ENCODE assay signal across 8 cellular contexts in genomic region chr3:119498188-119498987, GRCh38. TPM values are rescaled to one million over a fixed set of nuclear protein-coding genes. Genes with fewer than 3 reads are reported as not detected.
DNase-seq lines count a peak whose midpoint lies in the region; ATAC-seq, FAIRE-seq and TF ChIP-seq lines count a peak whose summit lies in the region.

TSS of gene TIMMDC1 (plus strand) at chr3:119498547. CDS start at chr3:119498734, 187 bp downstream.

- H3K9me3 ChIP-seq in aorta (ENCODE audit: control insufficient read depth, low read length): no peaks in the 10 kb centered on the region

- intact Hi-C loops in aorta (cut with DNase I): loop anchor here (5.0 to 10.0 kb wide), 2 partner anchors 176 to 194 kb away; partner anchors contain the start of gene COX17 (in 1 of the 2)

- FAIRE-seq in GM18507 (lab: Jason Lieb, UNC): peak; percentile 96

- H3K36me3 ChIP-seq in rectal smooth muscle tissue (ENCODE audit: control insufficient read depth, insufficient read depth, low read length) (no peaks in the 10 kb centered on the region), aorta (ENCODE audit: control insufficient read depth in 1 of 2, insufficient read depth in 2 of 2, low read length in 1 of 2) (peaks cover 0 to 2% of the 10 kb centered on the region in 2 donors)

- H3K27me3 ChIP-seq in rectal smooth muscle tissue (ENCODE audit: control insufficient read depth, insufficient read depth, low read length): no peaks in the 10 kb centered on the region
- no peaks in the 10 kb centered on the region for H3K27me3 ChIP-seq in aorta (ENCODE audit: control insufficient read depth in 1 of 2, insufficient read depth in 2 of 2, low read length in 1 of 2)

- H3K4me3 ChIP-seq in astrocyte of the cerebellum (ENCODE audit: low read depth, low read length): peak within 1 kb of the TSS; percentile 91
- H3K4me3 ChIP-seq in rectal smooth muscle tissue (ENCODE audit: low read length): peak within 1 kb of the TSS; percentile 97
- H3K4me3 ChIP-seq in aorta (ENCODE audit: low read length in 2 of 2): peak within 1 kb of the TSS; percentile 67 to 78

- H3K4me1 ChIP-seq in rectal smooth muscle tissue (ENCODE audit: control insufficient read depth, insufficient read depth, low read length) (peaks cover 11% of the 10 kb centered on the region), aorta (ENCODE audit: control insufficient read depth in 1 of 2, insufficient read depth in 2 of 2, low read length in 2 of 2) (peaks cover 0 to 4% of the 10 kb centered on the region in 2 donors)

- ATAC-seq in HG02981 (IDR thresholded peaks at IDR 0.05; ENCODE audit: unreplicated experiment): peak; percentile 99
- ATAC-seq in aorta (ENCODE audit: low FRiP score): peak; percentile 100

- in situ Hi-C loops in astrocyte of the cerebellum (cut with HindIII; ENCODE audit: low sequenced_read_pairs): no loop called here

- peak; percentile 97 for DNase-seq in GM18507 (ENCODE audit: extremely low spot score, insufficient read length, low read depth)
- DNase-seq in NCI-H2029 treated with DMSO at 0.1 percent for 48 hours (lab: John Stamatoyannopoulos, UW): peak; percentile 91
- peak; percentile 94 for DNase-seq in T-helper 9 cell
- peak; percentile 84 for DNase-seq in astrocyte of the cerebellum (ENCODE audit: low read depth)
- DNase-seq in hepatic stellate cell (ENCODE audit: low spot score): peak; percentile 96
- peak; percentile 98 for DNase-seq in aorta

- no peak for TF ChIP-seq CTCF in astrocyte of the cerebellum (IDR thresholded peaks at IDR 0.05; ENCODE audit: low read depth, low read length, missing control alignments)

- peak within 1 kb of the TSS; percentile 98 for H3K9ac ChIP-seq in rectal smooth muscle tissue (ENCODE audit: low read length)

- 0 to 1% methylated on average over 57 of the region's 57 CpGs for WGBS in aorta, 2 donors

- H3K27ac ChIP-seq in rectal smooth muscle tissue (ENCODE audit: low read depth, low read length): peak within 1 kb of the TSS; percentile 96
- peak within 1 kb of the TSS in 1 of 2 donors; percentile 49 for H3K27ac ChIP-seq in aorta (ENCODE audit: low read depth in 1 of 2, low read length in 2 of 2)

RNA-seq across cellular contexts. Expression of gene TIMMDC1, which starts in this region (rescaled TPM):
- 10 to 100 TPM; 64.0 to 83.5 TPM for total RNA-seq in aorta
- 10 to 100 TPM; 44.6 to 71.6 TPM for polyA plus RNA-seq in aorta
